16 cellular contexts compared by ENCODE assay signal in genomic region chr2:170717599-170717963, GRCh38. TPM values are rescaled to one million over a fixed set of nuclear protein-coding genes. Genes with fewer than 3 reads are reported as not detected.
DNase-seq lines count a peak whose midpoint lies in the region; ATAC-seq lines count a peak whose summit lies in the region.
"Had no signal": no experiment of that assay in that cellular context is flagged by ENCODE, and none has a peak within 500 bp of the region (broad histone marks: within the 10 kb centered on the region; RNA-seq: fewer than 3 reads in every experiment).

No MANE protein-coding gene starts in this region.

- peak overlapping the region; percentile 16 to 83 for H3K4me3 ChIP-seq in muscle layer of duodenum (ENCODE audit: low read depth in 1 of 2, low read length in 2 of 2)
- peak overlapping the region; percentile 19 for H3K4me3 ChIP-seq in thymus (ENCODE audit: low read length)
- H3K4me3 ChIP-seq: body of pancreas, HAP-1 had no signal

- H3K27me3 Mint-ChIP-seq in activated naive CD8-positive, alpha-beta T cell, result peaks cover 45% of the 10 kb centered on the region
- H3K27me3 Mint-ChIP-seq in activated naive CD8-positive, alpha-beta T cell treated with anti-CD3 and anti-CD28 coated beads, Interleukin-2, amount 50 U/mL, for 24 hours, result peaks cover 65% of the 10 kb centered on the region
- H3K27me3 Mint-ChIP-seq in central memory CD8-positive, alpha-beta T cell, result peaks cover 66% of the 10 kb centered on the region

- DNase-seq in activated naive CD8-positive, alpha-beta T cell treated with anti-CD3 and anti-CD28 coated beads, Interleukin-2, amount 50 U/mL, for 24 hours, result no peak
- no peak for DNase-seq in central memory CD8-positive, alpha-beta T cell (ENCODE audit: low spot score in 2 of 2)
- no peak for DNase-seq in NCI-H146 treated with DMSO at 0.1 percent for 48 hours (lab: John Stamatoyannopoulos, UW; ENCODE audit: unreplicated experiment)
- no peak for DNase-seq in DMS 273 (lab: John Stamatoyannopoulos, UW; ENCODE audit: unreplicated experiment)
- DNase-seq in stimulated activated CD4-positive, alpha-beta T cell treated with anti-CD3 and anti-CD28 coated beads, Interleukin-12 subunit alpha, Interleukin-12 subunit beta, amount 100 ng/mL, for 4 hours, result no peak
- DNase-seq: DMS 273 treated with DMSO at 0.1 percent for 48 hours, NCI-H1694, SW 1271 had no signal

- no peaks in the 10 kb centered on the region for H3K9me3 Mint-ChIP-seq in activated naive CD8-positive, alpha-beta T cell (ENCODE audit: low read depth)
- H3K9me3 Mint-ChIP-seq in activated naive CD8-positive, alpha-beta T cell treated with anti-CD3 and anti-CD28 coated beads, Interleukin-2, amount 50 U/mL, for 24 hours, result no peaks in the 10 kb centered on the region
- no peaks in the 10 kb centered on the region for H3K9me3 Mint-ChIP-seq in central memory CD8-positive, alpha-beta T cell

- H3K4me1 ChIP-seq in muscle layer of duodenum (ENCODE audit: control insufficient read depth in 1 of 2, insufficient read depth in 2 of 2, low read length in 2 of 2) (peaks cover 3 to 40% of the 10 kb centered on the region in 2 donors), thymus (ENCODE audit: control insufficient read depth, insufficient read depth, low read length) (peaks cover 9% of the 10 kb centered on the region)

- H3K27ac Mint-ChIP-seq in activated naive CD8-positive, alpha-beta T cell, result no peak overlapping the region
- H3K27ac Mint-ChIP-seq in activated naive CD8-positive, alpha-beta T cell treated with anti-CD3 and anti-CD28 coated beads, Interleukin-2, amount 50 U/mL, for 24 hours, result no peak overlapping the region
- no peak overlapping the region for H3K27ac Mint-ChIP-seq in central memory CD8-positive, alpha-beta T cell (ENCODE audit: low read depth)

- ATAC-seq in activated naive CD8-positive, alpha-beta T cell treated with anti-CD3 and anti-CD28 coated beads, Interleukin-2, amount 50 U/mL, for 24 hours, result no peak
- no peak for ATAC-seq in central memory CD8-positive, alpha-beta T cell (replicated peaks; ENCODE audit: extremely low read depth, poor library complexity, severe bottlenecking)
- ATAC-seq: body of pancreas, gastroesophageal sphincter, Panc1 had no signal

- H3K4me3 Mint-ChIP-seq in activated naive CD8-positive, alpha-beta T cell, result peak overlapping the region; percentile 41
- H3K4me3 Mint-ChIP-seq in activated naive CD8-positive, alpha-beta T cell treated with anti-CD3 and anti-CD28 coated beads, Interleukin-2, amount 50 U/mL, for 24 hours, result no peak overlapping the region
- peak overlapping the region; percentile 54 for H3K4me3 Mint-ChIP-seq in central memory CD8-positive, alpha-beta T cell

- H3K9me3 ChIP-seq in muscle layer of duodenum (ENCODE audit: control insufficient read depth in 1 of 2, low read length in 2 of 2) (no peaks in the 10 kb centered on the region), thymus (ENCODE audit: control insufficient read depth) (peaks cover 1% of the 10 kb centered on the region)
- H3K9me3 ChIP-seq: body of pancreas, gastroesophageal sphincter, HAP-1 had no signal

- 11% methylated on average over 10 of the region's 10 CpGs for whole genome bisulfite sequencing in thymus

- H3K36me3 Mint-ChIP-seq in activated naive CD8-positive, alpha-beta T cell, result no peaks in the 10 kb centered on the region
- H3K36me3 Mint-ChIP-seq in activated naive CD8-positive, alpha-beta T cell treated with anti-CD3 and anti-CD28 coated beads, Interleukin-2, amount 50 U/mL, for 24 hours (ENCODE audit: low read depth), result no peaks in the 10 kb centered on the region
- peaks cover 9% of the 10 kb centered on the region for H3K36me3 Mint-ChIP-seq in central memory CD8-positive, alpha-beta T cell (ENCODE audit: insufficient read depth)

- H3K27ac ChIP-seq in muscle layer of duodenum (ENCODE audit: low read length) (no peak overlapping the region), thymus (ENCODE audit: low read depth) (no peak overlapping the region)
- H3K27ac ChIP-seq: body of pancreas, gastroesophageal sphincter had no signal

- H3K27me3 ChIP-seq in muscle layer of duodenum (ENCODE audit: low read depth, low read length) (peaks cover 28% of the 10 kb centered on the region), thymus (ENCODE audit: control insufficient read depth, insufficient read depth) (peaks cover 65% of the 10 kb centered on the region)

- H3K36me3 ChIP-seq in muscle layer of duodenum (ENCODE audit: control insufficient read depth in 1 of 2, insufficient read depth in 2 of 2, low read length in 2 of 2) (no peaks in the 10 kb centered on the region), thymus (ENCODE audit: control insufficient read depth, insufficient read depth) (no peaks in the 10 kb centered on the region)
- H3K36me3 ChIP-seq: gastroesophageal sphincter, HAP-1 had no signal

- H3K4me1 Mint-ChIP-seq in activated naive CD8-positive, alpha-beta T cell (ENCODE audit: low read depth), result peaks cover 26% of the 10 kb centered on the region
- peaks cover 24% of the 10 kb centered on the region for H3K4me1 Mint-ChIP-seq in activated naive CD8-positive, alpha-beta T cell treated with anti-CD3 and anti-CD28 coated beads, Interleukin-2, amount 50 U/mL, for 24 hours
- H3K4me1 Mint-ChIP-seq in central memory CD8-positive, alpha-beta T cell, result peaks cover 12% of the 10 kb centered on the region

RNA-seq across cellular contexts. Expression of gene SP5, which starts 2.4 kb away (rescaled TPM):
- 0.55 TPM for polyA plus RNA-seq in thymus
- polyA plus RNA-seq: AG04450 had no signal

RNA-seq across cellular contexts. Expression of gene ERICH2, which starts 52.6 kb away (rescaled TPM):
- 0.52 TPM for polyA plus RNA-seq in thymus
- polyA plus RNA-seq: AG04450 had no signal
